In the genomic region with DNA sequence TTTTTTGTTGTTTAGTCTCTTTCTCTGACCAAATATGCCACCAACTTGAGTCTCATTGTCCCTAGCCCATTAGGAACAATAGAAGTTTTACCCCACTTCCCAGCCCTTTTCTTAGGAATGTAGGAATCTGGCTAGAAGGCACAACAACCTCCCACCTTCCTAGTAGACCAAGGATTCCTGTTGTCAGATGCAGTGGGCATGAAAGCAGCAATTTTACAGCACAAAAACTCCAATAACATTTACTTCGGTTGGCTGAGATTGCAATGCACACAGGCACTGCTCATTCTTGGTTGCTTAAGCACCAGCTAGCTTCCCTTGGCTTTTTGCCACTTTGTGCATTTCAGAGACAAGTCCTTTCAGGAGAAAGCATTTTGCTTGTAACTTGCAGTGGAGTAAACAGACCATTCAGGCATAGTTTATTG, we compare ENCODE assay signal across 12 cellular contexts.
DNase-seq lines count a peak whose midpoint lies in the region; ATAC-seq and TF ChIP-seq lines count a peak whose summit lies in the region.
"Had no signal": no experiment of that assay in that cellular context is flagged by ENCODE, and none has a peak within 500 bp of the region (broad histone marks: within the 10 kb centered on the region; RNA-seq: fewer than 3 reads in every experiment).

No MANE protein-coding gene starts in this region.

- peaks cover 73% of the 10 kb centered on the region for H3K4me1 ChIP-seq in HUES48 (ENCODE audit: control insufficient read depth, insufficient read depth, low read length)
- H3K4me1 ChIP-seq in iPS-18a (ENCODE audit: control insufficient read depth, low read depth, low read length) = peaks cover 66% of the 10 kb centered on the region

- H3K9me3 ChIP-seq in HUES48 (ENCODE audit: control insufficient read depth, insufficient read depth, low read length) = no peaks in the 10 kb centered on the region
- no peaks in the 10 kb centered on the region for H3K9me3 ChIP-seq in iPS-18a (ENCODE audit: control insufficient read depth, low read depth, low read length)
- H3K9me3 ChIP-seq: sigmoid colon had no signal

- no peak for ATAC-seq in HG03039 (IDR thresholded peaks at IDR 0.05; ENCODE audit: unreplicated experiment)
- no peak for ATAC-seq in HG02884 (IDR thresholded peaks at IDR 0.05; ENCODE audit: unreplicated experiment)
- ATAC-seq: stimulated activated naive CD8-positive, alpha-beta T cell treated with anti-CD3 and anti-CD28 coated beads, Interleukin-15, Interleukin-2, amounts not matched to agents 100 U/mL and 50 U/mL, for 24 hours had no signal

- no peak overlapping the region for H3K4me3 ChIP-seq in AG09309 (ENCODE audit: control insufficient read depth, low read depth, low read length)
- peak overlapping the region; percentile 42; the same call in 1 of the 2 replicates for H3K4me3 ChIP-seq in HUES48 (ENCODE audit: low read depth, low read length)
- peak overlapping the region; percentile 6 for H3K4me3 ChIP-seq in iPS-18a (ENCODE audit: low read length)

- peak; percentile 77 for DNase-seq in AG09309 (ENCODE audit: low read depth)
- DNase-seq in amniotic stem cell (lab: John Stamatoyannopoulos, UW) = peak; percentile 76
- DNase-seq in SIG-M5 (lab: John Stamatoyannopoulos, UW) = no peak
- DNase-seq in activated CD4-positive, alpha-beta T cell treated with anti-CD3 and anti-CD28 coated beads for 4 hours = no peak
- DNase-seq: activated naive CD4-positive, alpha-beta T cell; Calu3; sigmoid colon; stimulated activated naive CD8-positive, alpha-beta T cell treated with anti-CD3 and anti-CD28 coated beads, Interleukin-15, Interleukin-2, amounts not matched to agents 100 U/mL and 50 U/mL, for 24 hours had no signal

- H3K27ac ChIP-seq in HUES48 (ENCODE audit: low read depth, low read length) (peak overlapping the region; percentile 98), iPS-18a (ENCODE audit: low read length) (peak overlapping the region; percentile 4)

- TF ChIP-seq CTCF in AG09309 (IDR thresholded peaks at IDR 0.05; ENCODE audit: control insufficient read depth, insufficient read depth, low read depth, low read length, missing control alignments) = no peak

- no peaks in the 10 kb centered on the region for H3K27me3 ChIP-seq in HUES48 (ENCODE audit: control insufficient read depth, insufficient read depth, low read length)
- no peaks in the 10 kb centered on the region for H3K27me3 ChIP-seq in iPS-18a (ENCODE audit: control insufficient read depth, insufficient read depth, low read length)
- H3K27me3 ChIP-seq: sigmoid colon had no signal

- H3K9ac ChIP-seq in HUES48 (ENCODE audit: low read depth, low read length) (peak overlapping the region; percentile 62; the same call in 1 of the 2 replicates), iPS-18a (ENCODE audit: low read length) (peak overlapping the region; percentile 1)

- H3K36me3 ChIP-seq in HUES48 (ENCODE audit: control insufficient read depth, insufficient read depth, low read length) = no peaks in the 10 kb centered on the region
- no peaks in the 10 kb centered on the region for H3K36me3 ChIP-seq in iPS-18a (ENCODE audit: control insufficient read depth, low read depth, low read length)
- H3K36me3 ChIP-seq: sigmoid colon had no signal

Comparison
In these comparisons a context has a peak if more than half of its experiments do, and no peak if none do; other contexts are left out.
1. DNase-seq: peak in AG09309 (single experiment) and amniotic stem cell (single experiment); none in SIG-M5 (single experiment) and activated CD4-positive, alpha-beta T cell treated with anti-CD3 and anti-CD28 coated beads for 4 hours (0 of 2).